In the genomic region with DNA sequence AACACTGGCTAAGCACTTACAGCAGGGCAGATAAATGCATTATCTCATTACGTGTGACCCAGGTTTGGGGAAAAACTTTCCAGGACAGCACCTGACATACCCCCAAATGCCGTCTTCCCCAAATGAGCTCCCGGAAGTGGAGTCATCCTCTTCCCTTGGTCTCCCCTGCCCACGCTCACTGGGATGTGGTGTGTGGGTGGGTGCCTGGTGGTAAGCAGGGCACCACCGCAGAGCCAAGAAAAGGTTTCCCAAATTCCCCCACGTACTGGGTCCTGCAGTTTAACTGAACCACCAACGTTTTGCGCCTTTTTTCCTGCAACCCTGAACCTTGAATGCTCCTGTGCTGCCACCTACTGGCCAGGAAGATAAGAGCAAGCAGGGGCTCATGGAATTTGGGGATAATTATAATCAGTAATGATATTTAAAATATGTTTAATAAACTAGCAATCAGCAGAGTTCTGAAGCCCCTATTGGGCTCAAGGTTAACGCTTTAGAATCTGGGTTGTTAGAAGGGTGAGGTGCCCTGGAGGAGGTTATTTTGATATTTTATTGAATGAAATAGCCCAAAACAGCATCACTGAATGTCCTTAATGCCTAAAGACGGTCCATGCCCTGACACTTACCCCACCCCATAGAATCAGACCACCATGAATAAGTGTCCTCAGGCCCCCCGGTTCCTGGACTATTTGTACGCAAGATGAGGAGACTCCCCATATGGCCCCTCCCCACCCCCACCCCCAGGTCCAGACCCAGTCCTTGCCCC, we compare ENCODE assay signal across 8 cellular contexts. TPM values are rescaled to one million over a fixed set of nuclear protein-coding genes. Genes with fewer than 3 reads are reported as not detected.
A peak's percentile ranks its signal among the peaks of the same experiment; 100 is the strongest.
DNase-seq lines count a peak whose midpoint lies in the region; ATAC-seq and TF ChIP-seq lines count a peak whose summit lies in the region.

No MANE protein-coding gene starts in this region.

- no peaks in the 10 kb centered on the region for H3K4me1 ChIP-seq in OCI-LY1 (ENCODE audit: insufficient read depth, low read length, severe bottlenecking)
- H3K4me1 ChIP-seq in transverse colon: no peaks in the 10 kb centered on the region

- peak overlapping the region; percentile 51 for H3K4me2 ChIP-seq in OCI-LY1 (ENCODE audit: low read length)

- in situ Hi-C loops in transverse colon (cut with MboI; ENCODE audit: low pct_ligation_motif_present in 1 of 4, low pct_unique_long_range_greater_than_20kb in 1 of 4, low sequenced_read_pairs in 3 of 4): no loop called here

- no peaks in the 10 kb centered on the region for H3K36me3 Mint-ChIP-seq in CD14-positive monocyte

- no peak for TF ChIP-seq EP300 in transverse colon (IDR thresholded peaks at IDR 0.05; ENCODE audit: low read depth)

- H3K36me3 ChIP-seq in OCI-LY1 (ENCODE audit: insufficient read depth, low read length) (no peaks in the 10 kb centered on the region), transverse colon (no peaks in the 10 kb centered on the region)

- H3K27ac Mint-ChIP-seq in CD14-positive monocyte: no peak overlapping the region

- H3K9me2 ChIP-seq in OCI-LY1 (ENCODE audit: low read depth, low read length): no peaks in the 10 kb centered on the region

- no peaks in the 10 kb centered on the region for H4K20me1 ChIP-seq in OCI-LY1 (ENCODE audit: insufficient read depth, low read length)

- H3K27ac ChIP-seq in OCI-LY1 (ENCODE audit: low read depth, low read length, poor library complexity, severe bottlenecking) (no peak overlapping the region), transverse colon (no peak overlapping the region)

- H3F3A ChIP-seq in OCI-LY1 (ENCODE audit: insufficient read depth, low read length): no peaks in the 10 kb centered on the region

- TF ChIP-seq POLR2A in transverse colon (IDR thresholded peaks at IDR 0.05): no peak

- ATAC-seq in HG02642 (IDR thresholded peaks at IDR 0.05; ENCODE audit: poor library complexity, unreplicated experiment): no peak

- H3K9ac ChIP-seq in OCI-LY1 (ENCODE audit: low read length): no peak overlapping the region

- no peak overlapping the region for H3K4me3 Mint-ChIP-seq in CD14-positive monocyte

- no peak for DNase-seq in CD14-positive monocyte (ENCODE audit: low spot score)
- DNase-seq in HK-2 (ENCODE audit: unreplicated experiment): peak; percentile 45
- peak; percentile 43 for DNase-seq in activated T-cell treated with anti-CD3 and anti-CD28 coated beads for 48 hours (ENCODE audit: low read depth)
- DNase-seq in fibroblast of mammary gland (ENCODE audit: low read depth): peak; percentile 56
- DNase-seq in occipital lobe (lab: John Stamatoyannopoulos, UW): peak; percentile 35
- DNase-seq in transverse colon: peak; percentile 57

- H3K27me3 ChIP-seq in OCI-LY1 (ENCODE audit: insufficient read depth, low read length) (no peaks in the 10 kb centered on the region), transverse colon (peaks cover 18% of the 10 kb centered on the region)

- intact Hi-C loops in CD14-positive monocyte (cut with micrococcal nuclease): no loop called here
- intact Hi-C loops in transverse colon (cut with DNase I; ENCODE audit: low total_unique reads): no loop called here

- no peak overlapping the region for H2AFZ ChIP-seq in OCI-LY1 (ENCODE audit: low read length)

- H3K9me3 ChIP-seq in OCI-LY1 (ENCODE audit: low read length) (no peaks in the 10 kb centered on the region), transverse colon (no peaks in the 10 kb centered on the region)

- TF ChIP-seq CTCF in CD14-positive monocyte (IDR thresholded peaks at IDR 0.05): peak; percentile 86
- peak; percentile 87 for TF ChIP-seq CTCF in OCI-LY1 (IDR thresholded peaks at IDR 0.05; ENCODE audit: low read length)
- TF ChIP-seq CTCF in fibroblast of mammary gland (conservative IDR thresholded peaks at IDR 0.05; ENCODE audit: control insufficient read depth, insufficient read depth, low read depth, low read length): peak; percentile 93
- TF ChIP-seq CTCF in transverse colon (IDR thresholded peaks at IDR 0.05): peak; percentile 66 to 94 (median 86)

- WGBS in transverse colon (ENCODE audit: low coverage in 1 of 2), 2 donors: 9 to 20% methylated on average over 6 to 12 of the region's 12 CpGs

- no peak overlapping the region for H3K4me3 ChIP-seq in OCI-LY1 (ENCODE audit: low read depth, low read length, poor library complexity, severe bottlenecking)
- H3K4me3 ChIP-seq in fibroblast of mammary gland (ENCODE audit: control insufficient read depth, low read depth, low read length): no peak overlapping the region
- no peak overlapping the region for H3K4me3 ChIP-seq in transverse colon

- H3K4me1 Mint-ChIP-seq in CD14-positive monocyte: peaks cover 3% of the 10 kb centered on the region

- H3K27me3 Mint-ChIP-seq in CD14-positive monocyte (ENCODE audit: low read depth in 3 of 3): peaks cover 16 to 32% (median 24%) of the 10 kb centered on the region in 3 donors

- peaks cover 0 to 3% (median 0%) of the 10 kb centered on the region in 7 donors for H3K9me3 Mint-ChIP-seq in CD14-positive monocyte

- no peaks in the 10 kb centered on the region for H3K79me2 ChIP-seq in OCI-LY1 (ENCODE audit: insufficient read depth, low read length)

RNA-seq across cellular contexts. Expression of a gene that starts 8.0 kb away (rescaled TPM):
- polyA plus RNA-seq in CD14-positive monocyte: not detected
- total RNA-seq in occipital lobe: not detected
- not detected for total RNA-seq in transverse colon

RNA-seq across cellular contexts. Expression of a gene that starts 41.6 kb away (rescaled TPM):
- polyA plus RNA-seq in CD14-positive monocyte: not detected
- 93.1 TPM for total RNA-seq in occipital lobe
- 1 to 10 TPM; 1.7 to 2.3 (median 1.8) TPM for total RNA-seq in transverse colon

Comparison
In these comparisons a context has a peak if more than half of its experiments do, and no peak if none do; other contexts are left out.
1. RNA of a gene that starts 41.6 kb away (total RNA-seq): 93.1 TPM in occipital lobe (single experiment); 1.7 to 2.3 TPM in transverse colon; every median in the first group is over 10 times any median in the second.
2. Peak in every context shown above with its lines, with median percentiles within 50 percentile points of each other: CTCF ChIP-seq.